ENCODE assay signal across 8 cellular contexts in the genomic region with DNA sequence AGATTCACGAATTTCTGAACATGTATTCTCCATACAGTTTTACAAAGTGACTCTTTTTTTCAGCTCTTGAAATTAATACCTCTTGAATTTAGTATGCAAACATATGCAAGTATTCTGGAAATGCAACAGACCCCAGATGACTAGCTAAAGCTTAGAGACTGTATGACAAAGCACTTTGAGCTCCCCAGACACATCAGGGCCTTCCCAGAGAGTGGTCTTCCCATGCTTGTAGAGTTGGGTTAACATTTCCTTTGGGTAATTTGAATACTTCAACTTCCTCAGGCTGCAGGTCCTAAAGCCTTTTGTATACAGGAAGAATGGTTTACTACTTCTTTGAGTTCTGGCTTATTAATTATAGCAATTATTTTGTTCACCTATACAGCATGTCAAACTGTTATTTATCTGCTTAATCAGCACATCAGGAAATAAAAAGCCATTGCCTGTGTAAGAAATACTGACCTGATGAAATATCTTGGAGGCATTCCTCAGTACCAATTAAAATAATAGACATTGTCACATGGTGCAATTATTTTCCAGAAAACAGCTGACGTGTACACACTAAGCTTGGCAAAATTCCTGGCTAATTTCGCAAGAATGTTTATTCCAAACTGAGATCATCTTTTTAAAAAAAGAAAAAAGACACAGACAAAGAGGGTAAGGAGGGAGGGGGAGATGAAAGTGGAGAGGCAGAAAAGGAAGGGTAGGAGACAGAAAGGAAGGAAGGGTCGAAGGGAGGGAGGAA.
DNase-seq lines count a peak whose midpoint lies in the region; ATAC-seq and TF ChIP-seq lines count a peak whose summit lies in the region.

No MANE protein-coding gene starts in this region.

- TF ChIP-seq CTCF in chondrocyte (IDR thresholded peaks at IDR 0.05) (no peak), left lung (IDR thresholded peaks at IDR 0.05) (no peak), BE2C (IDR thresholded peaks at IDR 0.05; ENCODE audit: low read depth, low read length) (no peak)

- H3K27ac ChIP-seq in left lung (peak overlapping the region; percentile 60 to 67), aorta (ENCODE audit: low read depth in 1 of 2, low read length in 2 of 2) (no peak overlapping the region)

- peak; percentile 68 for ATAC-seq in left lung
- ATAC-seq in aorta (ENCODE audit: low FRiP score) = peak; percentile 86
- no peak for ATAC-seq in HG03469 (IDR thresholded peaks at IDR 0.05; ENCODE audit: unreplicated experiment)

- intact Hi-C loops in left lung (cut with DNase I) (no loop called here), aorta (cut with DNase I) (no loop called here)

- H3K27me3 ChIP-seq in left lung (no peaks in the 10 kb centered on the region), aorta (ENCODE audit: control insufficient read depth in 1 of 2, insufficient read depth in 2 of 2, low read length in 1 of 2) (no peaks in the 10 kb centered on the region), BE2C (no peaks in the 10 kb centered on the region), H7 (ENCODE audit: control insufficient read depth, insufficient read depth, low read length) (no peaks in the 10 kb centered on the region)

- H3K4me1 Mint-ChIP-seq in chondrocyte (ENCODE audit: low read depth) = peaks cover 14% of the 10 kb centered on the region

- H3K36me3 Mint-ChIP-seq in chondrocyte (ENCODE audit: low read depth) = peaks cover 4% of the 10 kb centered on the region

- H3K4me3 Mint-ChIP-seq in chondrocyte (ENCODE audit: unreplicated experiment) = no peak overlapping the region

- H3K27ac Mint-ChIP-seq in chondrocyte (ENCODE audit: unreplicated experiment) = peak overlapping the region; percentile 82

- H3K4me1 ChIP-seq in left lung = peaks cover 4 to 21% of the 10 kb centered on the region in 2 donors
- H3K4me1 ChIP-seq in aorta (ENCODE audit: control insufficient read depth in 1 of 2, insufficient read depth in 2 of 2, low read length in 2 of 2) = no peaks in the 10 kb centered on the region
- no peaks in the 10 kb centered on the region; the same call in 1 of the 2 replicates for H3K4me1 ChIP-seq in BE2C

- H3K9me3 ChIP-seq in left lung = peaks cover 0 to 2% of the 10 kb centered on the region in 2 donors
- no peaks in the 10 kb centered on the region for H3K9me3 ChIP-seq in aorta (ENCODE audit: control insufficient read depth, low read length)
- H3K9me3 ChIP-seq in BE2C = no peaks in the 10 kb centered on the region

- no peak overlapping the region for H3K4me3 ChIP-seq in left lung
- H3K4me3 ChIP-seq in aorta (ENCODE audit: low read length in 2 of 2) = no peak overlapping the region
- H3K4me3 ChIP-seq in BE2C (ENCODE audit: low read depth, low read length) = no peak overlapping the region
- no peak overlapping the region for H3K4me3 ChIP-seq in H7 (ENCODE audit: insufficient read depth, low read depth, low read length)

- H3K27me3 Mint-ChIP-seq in chondrocyte (ENCODE audit: low read depth) = no peaks in the 10 kb centered on the region

- WGBS in aorta, 2 donors = 37 to 41% methylated on average over 4 of the region's 4 CpGs

- peaks cover 16% of the 10 kb centered on the region for H3K9me3 Mint-ChIP-seq in chondrocyte (ENCODE audit: low read depth)

- H3K36me3 ChIP-seq in left lung (no peaks in the 10 kb centered on the region), aorta (ENCODE audit: control insufficient read depth in 1 of 2, insufficient read depth in 2 of 2, low read length in 1 of 2) (no peaks in the 10 kb centered on the region), BE2C (no peaks in the 10 kb centered on the region), H7 (replicated peaks; ENCODE audit: control insufficient read depth, insufficient read depth, low read length) (no peaks in the 10 kb centered on the region)

- DNase-seq in NCI-H748 (lab: John Stamatoyannopoulos, UW; ENCODE audit: unreplicated experiment) = peak; percentile 4
- no peak for DNase-seq in NCI-H748 treated with DMSO at 0.1 percent for 48 hours (lab: John Stamatoyannopoulos, UW)
- DNase-seq in chondrocyte (ENCODE audit: low spot score) = no peak
- no peak for DNase-seq in left lung
- no peak for DNase-seq in aorta
- no peak for DNase-seq in BE2C
- no peak for DNase-seq in H7

Comparison
In these comparisons a context has a peak if more than half of its experiments do, and no peak if none do; other contexts are left out.
1. H3K27ac ChIP-seq: peak in left lung (2 of 2); none in aorta (0 of 2).